Comparison of ENCODE assay signal across 27 cellular contexts in the genomic region with DNA sequence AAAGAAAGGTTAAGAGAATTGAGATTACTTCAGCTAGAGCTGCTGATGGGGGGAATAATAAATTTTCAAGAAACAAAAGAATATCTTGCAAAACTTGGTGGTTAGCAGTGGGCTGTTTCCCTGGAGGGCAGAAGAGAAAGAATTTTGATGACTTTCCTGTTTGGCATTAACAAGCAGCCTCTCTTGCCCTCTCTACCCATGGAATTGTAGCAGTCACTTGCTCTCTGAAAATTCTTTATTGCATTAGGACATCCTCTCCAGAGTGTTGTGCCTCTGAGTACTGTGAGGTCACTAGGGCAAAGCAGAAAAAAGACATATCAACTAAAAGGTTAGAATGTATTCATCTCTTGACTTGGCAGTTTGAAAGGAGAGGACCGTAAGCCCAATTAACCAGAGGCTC.
A peak's percentile ranks its signal among the peaks of the same experiment; 100 is the strongest.
DNase-seq lines count a peak whose midpoint lies in the region; TF ChIP-seq lines count a peak whose summit lies in the region.
"Had no signal": no experiment of that assay in that cellular context is flagged by ENCODE, and none has a peak within 500 bp of the region (broad histone marks: within the 10 kb centered on the region; RNA-seq: fewer than 3 reads in every experiment).

No MANE protein-coding gene starts in this region.

- no peaks in the 10 kb centered on the region for H3K36me3 Mint-ChIP-seq in HFFc6 (ENCODE audit: low read depth)
- H3K36me3 Mint-ChIP-seq: immature natural killer cell had no signal

- no peak overlapping the region for H3K27ac ChIP-seq in SK-N-MC
- no peak overlapping the region for H3K27ac ChIP-seq in trophoblast cell (ENCODE audit: low read depth, low read length)
- H3K27ac ChIP-seq: gastroesophageal sphincter, testis, uterus had no signal

- no peak overlapping the region for H4K12ac ChIP-seq in trophoblast cell (ENCODE audit: low read depth, low read length)

- H2BK120ac ChIP-seq in trophoblast cell (ENCODE audit: insufficient read depth, low read length, poor library complexity): no peak overlapping the region

- H3K79me1 ChIP-seq in trophoblast cell (ENCODE audit: low read length): no peaks in the 10 kb centered on the region

- H3K9me3 ChIP-seq in SK-N-MC (ENCODE audit: low read depth, low read length) (no peaks in the 10 kb centered on the region), trophoblast cell (ENCODE audit: insufficient read depth, low read depth, low read length) (no peaks in the 10 kb centered on the region)
- H3K9me3 ChIP-seq: Caco-2, gastroesophageal sphincter, testis, uterus had no signal

- no peak for TF ChIP-seq CTCF in HFFc6 (IDR thresholded peaks at IDR 0.05)

- H3K4me2 ChIP-seq in trophoblast cell (ENCODE audit: low read length): no peak overlapping the region

- H4K8ac ChIP-seq in trophoblast cell (ENCODE audit: low read depth, low read length): no peak overlapping the region

- H3K4me3 ChIP-seq in SK-N-MC (no peak overlapping the region), trophoblast cell (ENCODE audit: low read depth, low read length) (no peak overlapping the region)
- H3K4me3 ChIP-seq: gastroesophageal sphincter, testis, uterus had no signal

- no peak overlapping the region for H3K4ac ChIP-seq in trophoblast cell (ENCODE audit: low read depth, low read length)

- H3K9ac ChIP-seq in SK-N-MC (ENCODE audit: insufficient read length): no peak overlapping the region
- H3K9ac ChIP-seq in trophoblast cell (ENCODE audit: low read length): no peak overlapping the region

- no CpG with 5 or more reads among the region's 1 CpG for WGBS in trophoblast cell (ENCODE audit: extremely low coverage, insufficient coverage, insufficient read length)

- H2AK5ac ChIP-seq in trophoblast cell (ENCODE audit: low read length): no peak overlapping the region

- H2AFZ ChIP-seq in trophoblast cell (ENCODE audit: insufficient read depth, low read length, poor library complexity): no peak overlapping the region

- H3K36me3 ChIP-seq in SK-N-MC (ENCODE audit: insufficient read depth, low read length) (no peaks in the 10 kb centered on the region), trophoblast cell (ENCODE audit: control insufficient read depth in 1 of 2, insufficient read depth in 2 of 2, low read length in 2 of 2) (no peaks in the 10 kb centered on the region)
- H3K36me3 ChIP-seq: gastroesophageal sphincter, uterus had no signal

- no peak overlapping the region for H3K23ac ChIP-seq in trophoblast cell (ENCODE audit: low read length)

- H3K27me3 Mint-ChIP-seq in HFFc6 (ENCODE audit: insufficient read depth): no peaks in the 10 kb centered on the region; the same call in 1 of the 2 replicates
- H3K27me3 Mint-ChIP-seq: IgD-negative memory B cell, naive B cell had no signal

- no peaks in the 10 kb centered on the region for H3K79me2 ChIP-seq in trophoblast cell (ENCODE audit: control insufficient read depth, insufficient read depth, low read length, poor library complexity)

- H3K27me3 ChIP-seq in trophoblast cell (ENCODE audit: insufficient read depth, low read length): no peaks in the 10 kb centered on the region
- H3K27me3 ChIP-seq: gastroesophageal sphincter, testis, uterus had no signal

- no peaks in the 10 kb centered on the region; the same call in 1 of the 2 replicates for H3K4me1 Mint-ChIP-seq in HFFc6 (ENCODE audit: low read depth)
- H3K4me1 Mint-ChIP-seq: activated CD4-positive, alpha-beta T cell treated with anti-CD3 and anti-CD28 coated beads, Interleukin-2, amount 10 ng/mL, durations not matched to agents 7 days and 5 days; immature natural killer cell; T-helper 17 cell had no signal

- H3K27ac Mint-ChIP-seq in HFFc6: no peak overlapping the region
- H3K27ac Mint-ChIP-seq: activated CD4-positive, alpha-beta T cell treated with anti-CD3 and anti-CD28 coated beads, Interleukin-2, amount 10 ng/mL, durations not matched to agents 7 days and 5 days; IgD-negative memory B cell; immature natural killer cell; naive B cell; T-helper 17 cell had no signal

- peaks cover 2 to 3% of the 10 kb centered on the region in 2 experiments for H3K4me1 ChIP-seq in trophoblast cell (ENCODE audit: control insufficient read depth in 1 of 2, insufficient read depth in 2 of 2, low read length in 2 of 2)
- H3K4me1 ChIP-seq: gastroesophageal sphincter, testis, uterus had no signal

- H3K14ac ChIP-seq in trophoblast cell (ENCODE audit: low read length): no peak overlapping the region

- H2BK5ac ChIP-seq in trophoblast cell (ENCODE audit: low read depth, low read length, poor library complexity): no peak overlapping the region

- no peak overlapping the region for H3K4me3 Mint-ChIP-seq in HFFc6
- H3K4me3 Mint-ChIP-seq: activated CD4-positive, alpha-beta T cell treated with anti-CD3 and anti-CD28 coated beads, Interleukin-2, amount 10 ng/mL, durations not matched to agents 7 days and 5 days; activated T-cell treated with anti-CD3 and anti-CD28 coated beads, Interleukin-2, amount 50 U/mL, for 4 hours; IgD-negative memory B cell; immature natural killer cell; naive B cell; T-helper 17 cell had no signal

- H2BK12ac ChIP-seq in trophoblast cell (ENCODE audit: low read length): no peak overlapping the region

- no peak overlapping the region for H4K91ac ChIP-seq in trophoblast cell (ENCODE audit: low read depth, low read length)

- no peak overlapping the region for H3K18ac ChIP-seq in trophoblast cell (ENCODE audit: low read length)

- DNase-seq in HFFc6: peak; percentile 8
- DNase-seq in SK-N-MC (ENCODE audit: low read depth, low spot score): peak; percentile 34
- peak; percentile 27 for DNase-seq in epidermal melanocyte (ENCODE audit: insufficient read length, low spot score)
- peak; percentile 17 to 41 for DNase-seq in trophoblast cell
- DNase-seq in activated CD4-positive, CD25-positive, alpha-beta regulatory T cell treated with anti-CD3 and anti-CD28 coated beads, Interleukin-2, amount 50 U/mL, for 72 hours: no peak
- no peak for DNase-seq in activated naive CD4-positive, alpha-beta T cell treated with anti-CD3 and anti-CD28 coated beads, Interleukin-2, amount 50 U/mL, for 16 hours
- DNase-seq in activated CD4-positive, alpha-beta T cell treated with anti-CD3 and anti-CD28 coated beads for 4 hours: no peak
- DNase-seq in stimulated activated CD4-positive, alpha-beta T cell treated with anti-CD3 and anti-CD28 coated beads, Interleukin-4, amount 100 ng/mL, for 4 hours: no peak
- DNase-seq: activated CD4-positive, alpha-beta T cell treated with anti-CD3 and anti-CD28 coated beads, Interleukin-2, amount 10 ng/mL, durations not matched to agents 7 days and 5 days; activated T-cell treated with anti-CD3 and anti-CD28 coated beads, Interleukin-2, amount 50 U/mL, for 4 hours; C1 segment of cervical spinal cord; Caco-2; DMS79; effector CD4-positive, alpha-beta T cell; erythroblast; hippocampal formation; immature natural killer cell; naive B cell; NCI-H1092 treated with DMSO at 0.1 percent for 48 hours; NCI-H1930; NCI-H2227 treated with DMSO at 0.1 percent for 48 hours; stimulated activated naive CD8-positive, alpha-beta T cell treated with anti-CD3 and anti-CD28 coated beads, Interleukin-15, Interleukin-2, amounts not matched to agents 100 U/mL and 50 U/mL, for 24 hours; T-helper 17 cell; testis; uterus had no signal

- H3K9me3 Mint-ChIP-seq in HFFc6: peaks cover 4% of the 10 kb centered on the region; the same call in 1 of the 2 replicates
- H3K9me3 Mint-ChIP-seq: activated CD4-positive, alpha-beta T cell treated with anti-CD3 and anti-CD28 coated beads, Interleukin-2, amount 10 ng/mL, durations not matched to agents 7 days and 5 days; activated T-cell treated with anti-CD3 and anti-CD28 coated beads, Interleukin-2, amount 50 U/mL, for 4 hours had no signal

Comparison
In these comparisons a context has a peak if more than half of its experiments do, and no peak if none do; other contexts are left out.
1. DNase-seq: peak in HFFc6 (single experiment), SK-N-MC (single experiment), epidermal melanocyte (single experiment) and trophoblast cell (2 of 2); none in activated CD4-positive, CD25-positive, alpha-beta regulatory T cell treated with anti-CD3 and anti-CD28 coated beads, Interleukin-2, amount 50 U/mL, for 72 hours (single experiment), activated naive CD4-positive, alpha-beta T cell treated with anti-CD3 and anti-CD28 coated beads, Interleukin-2, amount 50 U/mL, for 16 hours (single experiment), activated CD4-positive, alpha-beta T cell treated with anti-CD3 and anti-CD28 coated beads for 4 hours (0 of 2) and stimulated activated CD4-positive, alpha-beta T cell treated with anti-CD3 and anti-CD28 coated beads, Interleukin-4, amount 100 ng/mL, for 4 hours (0 of 2).